13 cellular contexts compared by ENCODE assay signal in the genomic region with DNA sequence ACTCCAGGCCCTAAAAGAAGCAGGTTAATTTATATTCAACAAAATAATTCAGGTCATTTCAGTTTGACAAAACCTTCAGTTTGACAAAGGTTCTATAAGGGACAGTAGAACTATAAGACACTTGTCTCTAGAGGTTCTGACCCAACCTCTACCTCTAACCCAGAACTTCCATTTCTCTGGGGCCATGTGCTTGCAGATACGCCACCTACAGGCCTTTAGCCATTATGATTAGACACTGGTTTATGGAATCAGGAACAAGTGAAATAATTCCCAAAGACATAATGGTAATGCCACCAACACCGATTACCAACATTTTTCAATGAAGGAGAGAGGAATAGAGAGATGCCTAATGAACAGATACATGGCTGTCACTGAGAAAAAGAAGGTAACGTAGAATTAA.
DNase-seq lines count a peak whose midpoint lies in the region; ATAC-seq and TF ChIP-seq lines count a peak whose summit lies in the region.
"Had no signal": no experiment of that assay in that cellular context is flagged by ENCODE, and none has a peak within 500 bp of the region (broad histone marks: within the 10 kb centered on the region; RNA-seq: fewer than 3 reads in every experiment).

No MANE protein-coding gene starts in this region.

- DNase-seq in KBM-7 (peak; percentile 10), neural crest cell (ENCODE audit: low read depth, low spot score) (no peak), islet precursor cell (no peak)
- DNase-seq in activated CD8-positive, alpha-beta T cell treated with anti-CD3 and anti-CD28 coated beads for 36 hours, result no peak
- DNase-seq: activated CD4-positive, alpha-beta T cell treated with anti-CD3 and anti-CD28 coated beads for 48 hours; activated naive CD8-positive, alpha-beta T cell treated with anti-CD3 and anti-CD28 coated beads, Interleukin-2, amount 10 ng/mL, durations not matched to agents 7 days and 5 days; left cardiac atrium; NCI-H1930; psoas muscle; SHP77 treated with DMSO at 0.1 percent for 48 hours had no signal

- H3K4me3 Mint-ChIP-seq in brain (no peak overlapping the region), neural crest cell (no peak overlapping the region)
- no peak overlapping the region for H3K4me3 Mint-ChIP-seq in activated CD8-positive, alpha-beta T cell treated with anti-CD3 and anti-CD28 coated beads for 36 hours
- H3K4me3 Mint-ChIP-seq: activated naive CD8-positive, alpha-beta T cell treated with anti-CD3 and anti-CD28 coated beads, Interleukin-2, amount 10 ng/mL, durations not matched to agents 7 days and 5 days had no signal

- CTCF ChIA-PET in activated CD8-positive, alpha-beta T cell treated with anti-CD3 and anti-CD28 coated beads for 36 hours (lab: Charles Lee), result no interaction called here

- TF ChIP-seq CTCF in GM12872 (IDR thresholded peaks at IDR 0.05; ENCODE audit: insufficient read depth, low read depth, low read length) (peak; percentile 47; the same call in 2 of the 3 replicates), brain (conservative IDR thresholded peaks at IDR 0.05) (peak; percentile 17 to 50), neural crest cell (conservative IDR thresholded peaks at IDR 0.05) (peak; percentile 45)
- no peak for TF ChIP-seq CTCF in activated CD8-positive, alpha-beta T cell treated with anti-CD3 and anti-CD28 coated beads for 36 hours (IDR thresholded peaks at IDR 0.05)

- intact Hi-C loops in activated CD8-positive, alpha-beta T cell treated with anti-CD3 and anti-CD28 coated beads for 36 hours (cut with micrococcal nuclease), result no loop called here

- H3K36me3 Mint-ChIP-seq in brain (no peaks in the 10 kb centered on the region), neural crest cell (ENCODE audit: low read depth) (peaks cover 3% of the 10 kb centered on the region)
- no peaks in the 10 kb centered on the region for H3K36me3 Mint-ChIP-seq in activated CD8-positive, alpha-beta T cell treated with anti-CD3 and anti-CD28 coated beads for 36 hours (ENCODE audit: low read depth)
- H3K36me3 Mint-ChIP-seq: activated naive CD8-positive, alpha-beta T cell treated with anti-CD3 and anti-CD28 coated beads, Interleukin-2, amount 10 ng/mL, durations not matched to agents 7 days and 5 days had no signal

- in situ Hi-C loops in KBM-7 (cut with MboI; ENCODE audit: low pct_unique_long_range_greater_than_20kb, low sequenced_read_pairs), result no loop called here

- H3K9me3 Mint-ChIP-seq in brain (peaks cover 0 to 9% (median 0%) of the 10 kb centered on the region in 5 experiments), neural crest cell (peaks cover 2% of the 10 kb centered on the region)
- H3K9me3 Mint-ChIP-seq in activated CD8-positive, alpha-beta T cell treated with anti-CD3 and anti-CD28 coated beads for 36 hours, result peaks cover 4% of the 10 kb centered on the region

- H3K27ac Mint-ChIP-seq in brain (no peak overlapping the region), neural crest cell (ENCODE audit: unreplicated experiment) (no peak overlapping the region)
- no peak overlapping the region for H3K27ac Mint-ChIP-seq in activated CD8-positive, alpha-beta T cell treated with anti-CD3 and anti-CD28 coated beads for 36 hours
- H3K27ac Mint-ChIP-seq: activated naive CD8-positive, alpha-beta T cell treated with anti-CD3 and anti-CD28 coated beads, Interleukin-2, amount 10 ng/mL, durations not matched to agents 7 days and 5 days had no signal

- H3K4me1 Mint-ChIP-seq in brain (peaks cover 9% of the 10 kb centered on the region), neural crest cell (no peaks in the 10 kb centered on the region)
- H3K4me1 Mint-ChIP-seq in activated CD8-positive, alpha-beta T cell treated with anti-CD3 and anti-CD28 coated beads for 36 hours (ENCODE audit: low read depth), result no peaks in the 10 kb centered on the region
- H3K4me1 Mint-ChIP-seq: activated naive CD8-positive, alpha-beta T cell treated with anti-CD3 and anti-CD28 coated beads, Interleukin-2, amount 10 ng/mL, durations not matched to agents 7 days and 5 days had no signal

- POLR2A ChIA-PET in activated CD8-positive, alpha-beta T cell treated with anti-CD3 and anti-CD28 coated beads for 36 hours (lab: Charles Lee), result interaction anchor here (0.6 kb wide), 1 partner anchor 40 kb away, joined by 3 read pairs; no protein-coding TSS in a partner anchor

- no peak for ATAC-seq in activated CD8-positive, alpha-beta T cell treated with anti-CD3 and anti-CD28 coated beads for 36 hours
- ATAC-seq in HG02973 (IDR thresholded peaks at IDR 0.05; ENCODE audit: unreplicated experiment), result no peak
- ATAC-seq: left cardiac atrium, psoas muscle had no signal

- no peaks in the 10 kb centered on the region for H3K27me3 Mint-ChIP-seq in brain
- H3K27me3 Mint-ChIP-seq in neural crest cell (ENCODE audit: low read depth), result no peaks in the 10 kb centered on the region
- H3K27me3 Mint-ChIP-seq in activated CD8-positive, alpha-beta T cell treated with anti-CD3 and anti-CD28 coated beads for 36 hours, result no peaks in the 10 kb centered on the region
- H3K27me3 Mint-ChIP-seq: activated naive CD8-positive, alpha-beta T cell treated with anti-CD3 and anti-CD28 coated beads, Interleukin-2, amount 10 ng/mL, durations not matched to agents 7 days and 5 days had no signal
